Comparison of ENCODE assay signal across 8 cellular contexts in genomic region chr4:2962614-2963184, GRCh38. TPM values are rescaled to one million over a fixed set of nuclear protein-coding genes. Genes with fewer than 3 reads are reported as not detected.
DNase-seq lines count a peak whose midpoint lies in the region; ATAC-seq and TF ChIP-seq lines count a peak whose summit lies in the region.

No MANE protein-coding gene starts in this region.

- DNase-seq in CD4-positive, CD25-positive, alpha-beta regulatory T cell: no peak
- DNase-seq in RWPE2 (ENCODE audit: low spot score) (no peak), dermis blood vessel endothelial cell (peak; percentile 73), lung microvascular endothelial cell (ENCODE audit: low read depth in 2 of 2) (peak; percentile 50 to 64), type B pancreatic cell (ENCODE audit: extremely low spot score, unreplicated experiment) (no peak), NCI-H446 (lab: John Stamatoyannopoulos, UW) (no peak)

- H3K27me3 ChIP-seq in CD4-positive, CD25-positive, alpha-beta regulatory T cell (ENCODE audit: control insufficient read depth, insufficient read depth, low read length): no peaks in the 10 kb centered on the region
- H3K27me3 ChIP-seq in RWPE2 (ENCODE audit: insufficient read depth, poor library complexity, severe bottlenecking): no peaks in the 10 kb centered on the region

- H3K4me1 ChIP-seq in CD4-positive, CD25-positive, alpha-beta regulatory T cell (ENCODE audit: control insufficient read depth, insufficient read depth, low read length, poor library complexity, severe bottlenecking): peaks cover 28% of the 10 kb centered on the region
- H3K4me1 ChIP-seq in RWPE2 (ENCODE audit: insufficient read depth, poor library complexity, severe bottlenecking): peaks cover 7% of the 10 kb centered on the region

- peaks cover 7% of the 10 kb centered on the region for H3K36me3 Mint-ChIP-seq in CD4-positive, CD25-positive, alpha-beta regulatory T cell
- H3K36me3 Mint-ChIP-seq in type B pancreatic cell: peaks cover 7% of the 10 kb centered on the region

- peaks cover 12% of the 10 kb centered on the region for H3K36me3 ChIP-seq in CD4-positive, CD25-positive, alpha-beta regulatory T cell (ENCODE audit: control insufficient read depth, insufficient read depth, low read length)
- H3K36me3 ChIP-seq in RWPE2 (ENCODE audit: low read depth): peaks cover 26% of the 10 kb centered on the region

- H3K4me3 ChIP-seq in CD4-positive, CD25-positive, alpha-beta regulatory T cell (ENCODE audit: low read depth, low read length): peak overlapping the region; percentile 91
- H3K4me3 ChIP-seq in RWPE2 (ENCODE audit: severe bottlenecking): peak overlapping the region; percentile 82

- peak overlapping the region; percentile 86 to 95 (median 90) for H3K27ac Mint-ChIP-seq in CD4-positive, CD25-positive, alpha-beta regulatory T cell
- peak overlapping the region; percentile 95 for H3K27ac Mint-ChIP-seq in type B pancreatic cell

- peak; percentile 11 to 21 for ATAC-seq in CD4-positive, CD25-positive, alpha-beta regulatory T cell (ENCODE audit: low read depth in 2 of 2)
- ATAC-seq in GM18907 (IDR thresholded peaks at IDR 0.05; ENCODE audit: unreplicated experiment) (peak; percentile 36), HG03135 (IDR thresholded peaks at IDR 0.05; ENCODE audit: unreplicated experiment) (peak; percentile 30), RWPE2 (ENCODE audit: low read depth) (peak; percentile 25)

- peak overlapping the region; percentile 88 to 97 (median 92) for H3K4me3 Mint-ChIP-seq in CD4-positive, CD25-positive, alpha-beta regulatory T cell
- H3K4me3 Mint-ChIP-seq in type B pancreatic cell: peak overlapping the region; percentile 89

- TF ChIP-seq CTCF in RWPE2 (IDR thresholded peaks at IDR 0.05; ENCODE audit: poor library complexity, severe bottlenecking) (no peak), type B pancreatic cell (conservative IDR thresholded peaks at IDR 0.05) (no peak)

- no peaks in the 10 kb centered on the region for H3K9me3 Mint-ChIP-seq in CD4-positive, CD25-positive, alpha-beta regulatory T cell
- H3K9me3 Mint-ChIP-seq in type B pancreatic cell: no peaks in the 10 kb centered on the region

- H3K9me3 ChIP-seq in CD4-positive, CD25-positive, alpha-beta regulatory T cell (ENCODE audit: control insufficient read depth in 2 of 2, low read length in 2 of 2): no peaks in the 10 kb centered on the region
- no peaks in the 10 kb centered on the region for H3K9me3 ChIP-seq in RWPE2 (ENCODE audit: severe bottlenecking)

- H3K4me1 Mint-ChIP-seq in CD4-positive, CD25-positive, alpha-beta regulatory T cell: peaks cover 19 to 43% (median 34%) of the 10 kb centered on the region in 4 donors
- H3K4me1 Mint-ChIP-seq in type B pancreatic cell (ENCODE audit: unreplicated experiment): peaks cover 30% of the 10 kb centered on the region

- H3K27ac ChIP-seq in CD4-positive, CD25-positive, alpha-beta regulatory T cell (ENCODE audit: insufficient read depth, low read length, poor library complexity, severe bottlenecking): peak overlapping the region; percentile 92
- peak overlapping the region; percentile 45 for H3K27ac ChIP-seq in RWPE2 (ENCODE audit: poor library complexity, severe bottlenecking)

- no peaks in the 10 kb centered on the region for H3K27me3 Mint-ChIP-seq in CD4-positive, CD25-positive, alpha-beta regulatory T cell
- no peaks in the 10 kb centered on the region for H3K27me3 Mint-ChIP-seq in type B pancreatic cell

RNA-seq across cellular contexts. Expression of gene NOP14, which starts 0.5 kb away (rescaled TPM):
- 25.8 TPM for total RNA-seq in CD4-positive, CD25-positive, alpha-beta regulatory T cell
- polyA plus RNA-seq in CD4-positive, CD25-positive, alpha-beta regulatory T cell: 10 to 100 TPM in 2 of 4 donors, 1 to 10 TPM in 2; 7.6 to 15.0 (median 9.7) TPM
- total RNA-seq in dermis blood vessel endothelial cell: 18.5 and 32.4 TPM in 2 replicates
- total RNA-seq in lung microvascular endothelial cell: 14.6 and 16.1 TPM in 2 replicates
- total RNA-seq in type B pancreatic cell (ENCODE audit: low replicate concordance): 32.4 and 33.8 TPM in 2 replicates

RNA-seq across cellular contexts. Expression of gene GRK4, which starts 0.7 kb away (rescaled TPM):
- 2.8 TPM for total RNA-seq in CD4-positive, CD25-positive, alpha-beta regulatory T cell
- polyA plus RNA-seq in CD4-positive, CD25-positive, alpha-beta regulatory T cell: 1 to 10 TPM in 2 of 4 donors, under 1 TPM in 2; 0.64 to 1.3 (median 1.0) TPM
- total RNA-seq in dermis blood vessel endothelial cell (3.4 and 4.4 TPM in 2 replicates), lung microvascular endothelial cell (1.3 and 3.0 TPM in 2 replicates), type B pancreatic cell (ENCODE audit: low replicate concordance) (8.9 and 9.3 TPM in 2 replicates)

Comparison
In these comparisons a context has a peak if more than half of its experiments do, and no peak if none do; other contexts are left out.
1. DNase-seq: peak in dermis blood vessel endothelial cell (single experiment) and lung microvascular endothelial cell (2 of 2); none in CD4-positive, CD25-positive, alpha-beta regulatory T cell (0 of 3), RWPE2 (single experiment), type B pancreatic cell (single experiment) and NCI-H446 (0 of 2).
2. Peak in every context shown above with its lines, with median percentiles within 50 percentile points of each other: ATAC-seq.